In genomic region chr6:57317060-57317943, GRCh38 we compare ENCODE assay signal across 8 cellular contexts. TPM values are rescaled to one million over a fixed set of nuclear protein-coding genes. Genes with fewer than 3 reads are reported as not detected.
DNase-seq lines count a peak whose midpoint lies in the region; ATAC-seq and TF ChIP-seq lines count a peak whose summit lies in the region.

Gene PRIM2 (plus strand): TSS chr6:57317630. CDS start chr6:57318446, 816 bp downstream.

- no peak for TF ChIP-seq CTCF in lower leg skin (IDR thresholded peaks at IDR 0.05)

- intact Hi-C loops in lower leg skin (cut with DNase I; ENCODE audit: low total_unique reads), result loop anchor here (5.0 to 10.0 kb wide), 3 partner anchors 123 to 725 kb away; no protein-coding TSS in a partner anchor

- peaks cover 16% of the 10 kb centered on the region for H3K4me1 ChIP-seq in CD4-positive, CD25-positive, alpha-beta regulatory T cell (ENCODE audit: control insufficient read depth, insufficient read depth, low read length, poor library complexity, severe bottlenecking)
- H3K4me1 ChIP-seq in ectodermal cell (ENCODE audit: control insufficient read depth, insufficient read depth, low read length), result peaks cover 6% of the 10 kb centered on the region

- no peaks in the 10 kb centered on the region for H3K9me3 Mint-ChIP-seq in CD4-positive, CD25-positive, alpha-beta regulatory T cell
- peaks cover 3% of the 10 kb centered on the region for H3K9me3 Mint-ChIP-seq in activated CD4-positive, alpha-beta memory T cell treated with anti-CD3 and anti-CD28 coated beads, Interleukin-2, amount 10 ng/mL, durations not matched to agents 7 days and 5 days

- H3K27ac Mint-ChIP-seq in CD4-positive, CD25-positive, alpha-beta regulatory T cell, result peak within 1 kb of the TSS; percentile 88 to 98 (median 98)
- peak within 1 kb of the TSS; percentile 91 for H3K27ac Mint-ChIP-seq in activated CD4-positive, alpha-beta memory T cell treated with anti-CD3 and anti-CD28 coated beads, Interleukin-2, amount 10 ng/mL, durations not matched to agents 7 days and 5 days

- no peaks in the 10 kb centered on the region for H3K9me3 ChIP-seq in CD4-positive, CD25-positive, alpha-beta regulatory T cell (ENCODE audit: control insufficient read depth in 2 of 2, low read length in 2 of 2)
- no peaks in the 10 kb centered on the region for H3K9me3 ChIP-seq in ectodermal cell (ENCODE audit: control insufficient read depth, low read length)

- peaks cover 5% of the 10 kb centered on the region for H3K27me3 Mint-ChIP-seq in CD4-positive, CD25-positive, alpha-beta regulatory T cell
- peaks cover 3% of the 10 kb centered on the region for H3K27me3 Mint-ChIP-seq in activated CD4-positive, alpha-beta memory T cell treated with anti-CD3 and anti-CD28 coated beads, Interleukin-2, amount 10 ng/mL, durations not matched to agents 7 days and 5 days

- peak; percentile 76 to 88 (median 77) for DNase-seq in CD4-positive, CD25-positive, alpha-beta regulatory T cell
- DNase-seq in NCI-H82 (lab: John Stamatoyannopoulos, UW) (peak; percentile 95), lower leg skin (ENCODE audit: low spot score in 2 of 2) (peak; percentile 84 to 95)
- DNase-seq in activated CD4-positive, alpha-beta memory T cell treated with anti-CD3 and anti-CD28 coated beads, Interleukin-2, amount 10 ng/mL, durations not matched to agents 7 days and 5 days, result peak; percentile 87
- DNase-seq in stimulated activated CD4-positive, alpha-beta T cell treated with anti-CD3 and anti-CD28 coated beads, Interleukin-4, amount 100 ng/mL, for 4 hours, result peak; percentile 75 to 80

- WGBS in ectodermal cell, 2 experiments, result 0% methylated on average over 27 of the region's 27 CpGs
- WGBS in lower leg skin, 2 donors, result 0 to 1% methylated on average over 27 of the region's 27 CpGs

- TF ChIP-seq POLR2A in lower leg skin (IDR thresholded peaks at IDR 0.05), result no peak

- H3K36me3 ChIP-seq in CD4-positive, CD25-positive, alpha-beta regulatory T cell (ENCODE audit: control insufficient read depth, insufficient read depth, low read length), result peaks cover 13% of the 10 kb centered on the region
- H3K36me3 ChIP-seq in ectodermal cell (ENCODE audit: control insufficient read depth, insufficient read depth, low read length), result peaks cover 15% of the 10 kb centered on the region

- peak within 1 kb of the TSS; percentile 92 to 98 (median 98) for H3K4me3 Mint-ChIP-seq in CD4-positive, CD25-positive, alpha-beta regulatory T cell
- peak within 1 kb of the TSS; percentile 97 for H3K4me3 Mint-ChIP-seq in activated CD4-positive, alpha-beta memory T cell treated with anti-CD3 and anti-CD28 coated beads, Interleukin-2, amount 10 ng/mL, durations not matched to agents 7 days and 5 days

- POLR2A ChIA-PET in activated CD4-positive, alpha-beta memory T cell treated with anti-CD3 and anti-CD28 coated beads, Interleukin-2, amount 10 ng/mL, durations not matched to agents 7 days and 5 days (lab: Charles Lee), result interaction anchor here (1.0 to 2.1 kb wide), 7 partner anchors 96 to 415 kb away, joined by 3 to 12 read pairs (median 5); partner anchors contain the start of genes BAG2 and RAB23

- H3K4me1 Mint-ChIP-seq in CD4-positive, CD25-positive, alpha-beta regulatory T cell, result peaks cover 30 to 45% (median 31%) of the 10 kb centered on the region in 4 donors
- peaks cover 43% of the 10 kb centered on the region for H3K4me1 Mint-ChIP-seq in activated CD4-positive, alpha-beta memory T cell treated with anti-CD3 and anti-CD28 coated beads, Interleukin-2, amount 10 ng/mL, durations not matched to agents 7 days and 5 days

- H3K27ac ChIP-seq in CD4-positive, CD25-positive, alpha-beta regulatory T cell (ENCODE audit: insufficient read depth, low read length, poor library complexity, severe bottlenecking), result peak within 1 kb of the TSS; percentile 65
- no peak within 1 kb of the TSS for H3K27ac ChIP-seq in ectodermal cell (ENCODE audit: insufficient read depth, low read depth, low read length, poor library complexity, severe bottlenecking)

- H3K27me3 ChIP-seq in CD4-positive, CD25-positive, alpha-beta regulatory T cell (ENCODE audit: control insufficient read depth, insufficient read depth, low read length), result peaks cover 6% of the 10 kb centered on the region
- no peaks in the 10 kb centered on the region for H3K27me3 ChIP-seq in ectodermal cell (ENCODE audit: control insufficient read depth, insufficient read depth, low read length, poor library complexity, severe bottlenecking)

- H3K36me3 Mint-ChIP-seq in CD4-positive, CD25-positive, alpha-beta regulatory T cell, result peaks cover 27% of the 10 kb centered on the region
- H3K36me3 Mint-ChIP-seq in activated CD4-positive, alpha-beta memory T cell treated with anti-CD3 and anti-CD28 coated beads, Interleukin-2, amount 10 ng/mL, durations not matched to agents 7 days and 5 days (ENCODE audit: low read depth), result peaks cover 40% of the 10 kb centered on the region

- peak; percentile 81 for ATAC-seq in CD4-positive, CD25-positive, alpha-beta regulatory T cell (ENCODE audit: low read depth in 2 of 2)
- peak; percentile 84 for ATAC-seq in GM19438 (IDR thresholded peaks at IDR 0.05; ENCODE audit: low read depth, unreplicated experiment)
- peak; percentile 77 for ATAC-seq in HG03571 (IDR thresholded peaks at IDR 0.05; ENCODE audit: unreplicated experiment)

- CTCF ChIA-PET in activated CD4-positive, alpha-beta memory T cell treated with anti-CD3 and anti-CD28 coated beads, Interleukin-2, amount 10 ng/mL, durations not matched to agents 7 days and 5 days (lab: Charles Lee), result interaction anchor here (0.6 to 4.7 kb wide), 22 partner anchors 9 to 666 kb away, joined by 3 to 134 read pairs (median 4); partner anchors contain the start of genes BAG2, BEND6, KIAA1586 and RAB23

- H3K4me3 ChIP-seq in CD4-positive, CD25-positive, alpha-beta regulatory T cell (ENCODE audit: low read depth, low read length), result peak within 1 kb of the TSS; percentile 91
- H3K4me3 ChIP-seq in ectodermal cell (ENCODE audit: insufficient read depth, low read depth, low read length), result peak within 1 kb of the TSS; percentile 92
- H3K4me3 ChIP-seq in lower leg skin (ENCODE audit: low read depth, poor library complexity, severe bottlenecking), result peak within 1 kb of the TSS; percentile 41

RNA-seq across cellular contexts. Expression of gene PRIM2, which starts in this region (rescaled TPM):
- 19.5 TPM for total RNA-seq in CD4-positive, CD25-positive, alpha-beta regulatory T cell
- polyA plus RNA-seq in CD4-positive, CD25-positive, alpha-beta regulatory T cell, result 10 to 100 TPM; 11.5 to 18.5 (median 14.0) TPM
- total RNA-seq in activated CD4-positive, alpha-beta memory T cell treated with anti-CD3 and anti-CD28 coated beads, Interleukin-2, amount 10 ng/mL, durations not matched to agents 7 days and 5 days, result 10 to 100 TPM; 32.3 to 34.0 TPM
- 50.0 TPM for polyA plus RNA-seq in ectodermal cell (2013, experiment 1 of 4)
- 48.2 TPM for polyA plus RNA-seq in ectodermal cell (2013, experiment 2 of 4)
- polyA plus RNA-seq in ectodermal cell (2013, experiment 3 of 4), result 26.4 TPM
- 25.3 TPM for polyA plus RNA-seq in ectodermal cell (2013, experiment 4 of 4)
- 1 to 10 TPM; 6.4 to 9.7 (median 6.7) TPM for total RNA-seq in lower leg skin

Comparison
In these comparisons a context has a peak if more than half of its experiments do, and no peak if none do; other contexts are left out.
1. H3K4me3 ChIP-seq: peak in every context shown above with its lines; median percentile 92 in ectodermal cell; 91 in CD4-positive, CD25-positive, alpha-beta regulatory T cell; 41 in lower leg skin.